26 cellular contexts compared by ENCODE assay signal in genomic region chr3:45548724-45549123, GRCh38. TPM values are rescaled to one million over a fixed set of nuclear protein-coding genes. Genes with fewer than 3 reads are reported as not detected.
DNase-seq lines count a peak whose midpoint lies in the region; ATAC-seq and TF ChIP-seq lines count a peak whose summit lies in the region.
"Had no signal": no experiment of that assay in that cellular context is flagged by ENCODE, and none has a peak within 500 bp of the region (broad histone marks: within the 10 kb centered on the region; RNA-seq: fewer than 3 reads in every experiment).

No MANE protein-coding gene starts in this region.

- no peaks in the 10 kb centered on the region for H3K9me3 ChIP-seq in left ventricle myocardium inferior (replicated peaks)
- no peaks in the 10 kb centered on the region for H3K9me3 ChIP-seq in right atrium auricular region
- H3K9me3 ChIP-seq in esophagus muscularis mucosa, result no peaks in the 10 kb centered on the region
- no peaks in the 10 kb centered on the region for H3K9me3 ChIP-seq in right lobe of liver
- no peaks in the 10 kb centered on the region for H3K9me3 ChIP-seq in effector memory CD4-positive, alpha-beta T cell (ENCODE audit: control insufficient read depth, low read length)
- H3K9me3 ChIP-seq: heart left ventricle, prostate gland, upper lobe of left lung had no signal

- H3K27ac ChIP-seq in left ventricle myocardium inferior (replicated peaks) (peak overlapping the region; percentile 90), right atrium auricular region (no peak overlapping the region), esophagus muscularis mucosa (replicated peaks in 1 of 4) (peak overlapping the region in 3 of 4 donors; percentile 5 to 70 (median 36)), right lobe of liver (peak overlapping the region; percentile 70 to 89 (median 70))
- H3K27ac ChIP-seq in effector memory CD4-positive, alpha-beta T cell (ENCODE audit: insufficient read depth, low read length, poor library complexity, severe bottlenecking), result no peak overlapping the region

- H3K27me3 ChIP-seq in left ventricle myocardium inferior (ENCODE audit: low read depth) (no peaks in the 10 kb centered on the region), right atrium auricular region (no peaks in the 10 kb centered on the region), esophagus muscularis mucosa (no peaks in the 10 kb centered on the region), right lobe of liver (no peaks in the 10 kb centered on the region)
- H3K27me3 ChIP-seq in effector memory CD4-positive, alpha-beta T cell (replicated peaks; ENCODE audit: control insufficient read depth, insufficient read depth, low read length, poor library complexity, severe bottlenecking), result no peaks in the 10 kb centered on the region
- H3K27me3 ChIP-seq: heart left ventricle, upper lobe of left lung had no signal

- H3K4me3 ChIP-seq in left ventricle myocardium inferior (no peak overlapping the region), right atrium auricular region (no peak overlapping the region), esophagus muscularis mucosa (no peak overlapping the region), right lobe of liver (no peak overlapping the region)
- H3K4me3 ChIP-seq in effector memory CD4-positive, alpha-beta T cell (ENCODE audit: insufficient read depth, low read depth, low read length, poor library complexity, severe bottlenecking), result no peak overlapping the region
- H3K4me3 ChIP-seq: heart left ventricle, lung, prostate gland, upper lobe of left lung had no signal

- TF ChIP-seq POLR2A in esophagus muscularis mucosa (IDR thresholded peaks at IDR 0.05; ENCODE audit: low read depth), result no peak
- TF ChIP-seq POLR2A in right lobe of liver (IDR thresholded peaks at IDR 0.05), result no peak

- H3K4me1 ChIP-seq in left ventricle myocardium inferior, result peaks cover 91% of the 10 kb centered on the region
- H3K4me1 ChIP-seq in right atrium auricular region, result peaks cover 0 to 70% of the 10 kb centered on the region in 2 donors
- peaks cover 43 to 72% (median 49%) of the 10 kb centered on the region in 4 donors for H3K4me1 ChIP-seq in esophagus muscularis mucosa
- H3K4me1 ChIP-seq in right lobe of liver, result peaks cover 2 to 69% (median 34%) of the 10 kb centered on the region in 4 donors
- H3K4me1 ChIP-seq in effector memory CD4-positive, alpha-beta T cell (ENCODE audit: control insufficient read depth, insufficient read depth, low read length, poor library complexity, severe bottlenecking), result no peaks in the 10 kb centered on the region

- H3K36me3 ChIP-seq in left ventricle myocardium inferior, result peaks cover 7% of the 10 kb centered on the region
- H3K36me3 ChIP-seq in right atrium auricular region, result no peaks in the 10 kb centered on the region
- H3K36me3 ChIP-seq in esophagus muscularis mucosa, result peaks cover 0 to 16% (median 11%) of the 10 kb centered on the region in 4 donors
- H3K36me3 ChIP-seq in right lobe of liver, result no peaks in the 10 kb centered on the region
- no peaks in the 10 kb centered on the region for H3K36me3 ChIP-seq in effector memory CD4-positive, alpha-beta T cell (ENCODE audit: control insufficient read depth, insufficient read depth, low read length)
- H3K36me3 ChIP-seq: prostate gland had no signal

- 92% methylated on average over 1 of the region's 1 CpG for WGBS in esophagus muscularis mucosa
- 17% methylated on average over 1 of the region's 1 CpG for WGBS in right lobe of liver (ENCODE audit: insufficient coverage, low coverage, low lambda C conversion rate, missing lambda C conversion rate)

- no peak for TF ChIP-seq CTCF in left ventricle myocardium inferior (IDR thresholded peaks at IDR 0.05; ENCODE audit: borderline replicate concordance)
- TF ChIP-seq CTCF in right atrium auricular region (IDR thresholded peaks at IDR 0.05), result no peak
- TF ChIP-seq CTCF in esophagus muscularis mucosa (IDR thresholded peaks at IDR 0.05), result no peak
- TF ChIP-seq CTCF in right lobe of liver (IDR thresholded peaks at IDR 0.05), result no peak

- no peak for TF ChIP-seq EP300 in esophagus muscularis mucosa (IDR thresholded peaks at IDR 0.05)

- intact Hi-C loops in left ventricle myocardium inferior (cut with micrococcal nuclease), result no loop called here
- intact Hi-C loops in esophagus muscularis mucosa (cut with DNase I), result no loop called here
- intact Hi-C loops in right lobe of liver (cut with DNase I), result no loop called here

- ATAC-seq in right lobe of liver (no peak), GM19467 (IDR thresholded peaks at IDR 0.05; ENCODE audit: unreplicated experiment) (no peak), GM21528 (IDR thresholded peaks at IDR 0.05; ENCODE audit: low FRiP score, unreplicated experiment) (no peak)
- ATAC-seq: activated CD4-positive, alpha-beta T cell treated with anti-CD3 and anti-CD28 coated beads for 36 hours; activated CD8-positive, alpha-beta T cell treated with anti-CD3 and anti-CD28 coated beads, Interleukin-2, amount 10 ng/mL, durations not matched to agents 7 days and 5 days; activated T-helper 17 cell treated with anti-CD3 and anti-CD28 coated beads, Interleukin-2, amount 50 U/mL, for 72 hours; CD8-positive, alpha-beta T cell; HCT116; naive thymus-derived CD8-positive, alpha-beta T cell; Panc1 had no signal

- DNase-seq in left ventricle myocardium inferior (no peak), right atrium auricular region (ENCODE audit: low spot score) (no peak), esophagus muscularis mucosa (ENCODE audit: extremely low spot score) (no peak), right lobe of liver (no peak), GOT3 (lab: John Stamatoyannopoulos, UW) (no peak)
- no peak for DNase-seq in effector memory CD4-positive, alpha-beta T cell
- DNase-seq: activated CD4-positive, alpha-beta T cell treated with anti-CD3 and anti-CD28 coated beads for 36 hours; activated CD8-positive, alpha-beta T cell treated with anti-CD3 and anti-CD28 coated beads, Interleukin-2, amount 10 ng/mL, durations not matched to agents 7 days and 5 days; activated naive CD4-positive, alpha-beta T cell treated with anti-CD3 and anti-CD28 coated beads, Interleukin-2, amount 50 U/mL, for 16 hours; CD8-positive, alpha-beta T cell; naive thymus-derived CD8-positive, alpha-beta T cell; NCI-H1436 treated with DMSO at 0.1 percent for 48 hours; NCI-H2081 treated with DMSO at 0.1 percent for 48 hours; NCI-H226; SIG-M5; stimulated activated CD4-positive, alpha-beta T cell treated with anti-CD3 and anti-CD28 coated beads, Interleukin-4, amount 100 ng/mL, for 4 hours; T-helper 9 cell had no signal

RNA-seq across cellular contexts. Expression of gene LIMD1, which starts 45.8 kb away (rescaled TPM):
- total RNA-seq in left ventricle myocardium inferior (27.8 TPM), right atrium auricular region (10 to 100 TPM; 15.8 to 19.4 TPM), esophagus muscularis mucosa (10 to 100 TPM; 14.6 to 36.1 (median 29.2) TPM), right lobe of liver (10 to 100 TPM; 23.4 to 47.7 (median 31.0) TPM)

Comparison
In these comparisons a context has a peak if more than half of its experiments do, and no peak if none do; other contexts are left out.
1. H3K27ac ChIP-seq: peak in left ventricle myocardium inferior (single experiment), esophagus muscularis mucosa (3 of 4) and right lobe of liver (3 of 3); none in right atrium auricular region (0 of 2) and effector memory CD4-positive, alpha-beta T cell (single experiment).